9 cellular contexts compared by ENCODE assay signal in the genomic region with DNA sequence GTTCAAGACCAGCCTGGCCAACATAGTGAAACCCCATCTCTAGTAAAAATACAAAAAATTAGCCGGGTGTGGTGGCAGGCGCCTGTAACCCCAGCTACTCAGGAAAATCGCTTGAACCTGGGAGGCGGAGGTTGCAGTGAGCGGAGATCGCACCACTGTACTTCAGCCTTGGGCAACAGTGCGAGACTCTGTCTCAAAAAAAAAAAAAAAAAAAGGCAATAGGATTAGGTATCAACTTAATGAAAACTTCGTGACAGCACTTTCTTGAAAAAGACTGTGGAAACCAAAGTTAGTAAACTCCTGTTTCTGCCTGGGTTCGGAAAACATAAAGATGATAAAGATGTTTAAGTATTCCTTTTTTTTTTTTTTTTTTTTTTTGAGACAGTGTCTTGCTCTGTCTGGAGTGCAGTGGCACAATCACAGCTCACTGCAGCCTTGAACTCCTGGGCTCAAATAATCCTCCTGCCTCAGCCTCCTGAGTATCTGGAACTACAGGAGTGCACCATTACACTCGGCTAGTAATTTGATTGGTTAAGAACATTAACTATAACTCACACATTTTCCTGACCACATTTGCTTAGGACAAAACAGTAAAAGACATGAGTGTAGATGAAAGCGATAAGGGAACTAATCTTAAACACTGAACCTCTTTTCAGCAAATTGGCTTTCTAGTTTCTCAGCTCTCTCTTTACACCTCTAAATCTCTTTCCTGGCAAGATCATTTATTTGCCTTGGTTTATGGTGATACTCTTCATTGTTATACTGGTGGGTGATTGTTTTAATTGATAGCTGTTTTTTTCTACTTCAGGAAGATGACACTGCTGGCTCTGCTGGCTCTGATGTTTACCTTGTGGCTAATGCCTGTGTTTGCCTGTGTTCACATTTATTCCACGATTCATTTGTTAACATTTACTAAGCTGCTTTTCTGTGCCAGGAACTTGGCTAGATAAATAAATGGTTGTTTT. TPM values are rescaled to one million over a fixed set of nuclear protein-coding genes. Genes with fewer than 3 reads are reported as not detected.
A peak's percentile ranks its signal among the peaks of the same experiment; 100 is the strongest.
DNase-seq lines count a peak whose midpoint lies in the region; ATAC-seq and TF ChIP-seq lines count a peak whose summit lies in the region.
"Had no signal": no experiment of that assay in that cellular context is flagged by ENCODE, and none has a peak within 500 bp of the region (broad histone marks: within the 10 kb centered on the region; RNA-seq: fewer than 3 reads in every experiment).

No MANE protein-coding gene starts in this region.

- POLR2A ChIA-PET in activated CD8-positive, alpha-beta T cell treated with anti-CD3 and anti-CD28 coated beads for 36 hours (lab: Charles Lee) = interaction anchor here (0.6 to 1.0 kb wide), 3 partner anchors 9 to 146 kb away, joined by 3 to 4 read pairs (median 3); no protein-coding TSS in a partner anchor
- POLR2A ChIA-PET in SK-N-SH (lab: Yijun Ruan, JAX) = interaction anchor here (1.4 kb wide), 1 partner anchor 16 kb away, joined by 6 read pairs; the partner anchor contains the start of gene HIF1A

- H3K27ac ChIP-seq in DOHH2 (ENCODE audit: low read depth, low read length) (no peak overlapping the region), gastrocnemius medialis (no peak overlapping the region), SK-N-SH (ENCODE audit: low read depth in 2 of 2, low read length in 1 of 2) (peak overlapping the region in 1 of 2 experiments; percentile 7; a peak in 1 of 4 replicates)

- ATAC-seq in activated CD8-positive, alpha-beta T cell treated with anti-CD3 and anti-CD28 coated beads for 36 hours = no peak
- ATAC-seq in gastrocnemius medialis (no peak), GM21367 (IDR thresholded peaks at IDR 0.05; ENCODE audit: unreplicated experiment) (no peak)

- H3K27me3 ChIP-seq in DOHH2 (ENCODE audit: control insufficient read depth, low read length) = no peaks in the 10 kb centered on the region
- H3K27me3 ChIP-seq in gastrocnemius medialis = no peaks in the 10 kb centered on the region
- H3K27me3 ChIP-seq in SK-N-SH (ENCODE audit: insufficient read depth) = no peaks in the 10 kb centered on the region

- H3K4me3 ChIP-seq in DOHH2 (ENCODE audit: low read length) (peak overlapping the region; percentile 17; the same call in 1 of the 2 replicates), gastrocnemius medialis (no peak overlapping the region), SK-N-SH (ENCODE audit: low read depth in 2 of 2, low read length in 1 of 2) (no peak overlapping the region)

- H3K79me2 ChIP-seq in DOHH2 (ENCODE audit: control insufficient read depth, low read length) (peaks cover 96% of the 10 kb centered on the region), SK-N-SH (ENCODE audit: insufficient read depth) (peaks cover 100% of the 10 kb centered on the region)

- no peak for TF ChIP-seq RAD21 in SK-N-SH (IDR thresholded peaks at IDR 0.05; ENCODE audit: low read length)

- TF ChIP-seq EP300 in SK-N-SH (IDR thresholded peaks at IDR 0.05; ENCODE audit: borderline replicate concordance in 1 of 2, low read depth in 1 of 2, low read length in 1 of 2) = no peak

- peak overlapping the region; percentile 11 for H3K4me3 Mint-ChIP-seq in activated CD8-positive, alpha-beta T cell treated with anti-CD3 and anti-CD28 coated beads for 36 hours
- H3K4me3 Mint-ChIP-seq in mesothelial cell of epicardium = no peak overlapping the region

- H3K27ac Mint-ChIP-seq in activated CD8-positive, alpha-beta T cell treated with anti-CD3 and anti-CD28 coated beads for 36 hours = peak overlapping the region; percentile 13
- H3K27ac Mint-ChIP-seq in mesothelial cell of epicardium = peak overlapping the region; percentile 28

- H4K20me1 ChIP-seq in DOHH2 (ENCODE audit: control insufficient read depth, insufficient read depth, low read depth, low read length) = peaks cover 41% of the 10 kb centered on the region
- peaks cover 90% of the 10 kb centered on the region for H4K20me1 ChIP-seq in SK-N-SH (ENCODE audit: insufficient read depth)

- intact Hi-C loops in activated CD8-positive, alpha-beta T cell treated with anti-CD3 and anti-CD28 coated beads for 36 hours (cut with micrococcal nuclease) = no loop called here
- intact Hi-C loops in gastrocnemius medialis (cut with DNase I; ENCODE audit: low total_unique reads) = no loop called here

- H3K4me2 ChIP-seq in DOHH2 (ENCODE audit: low read length) (peak overlapping the region; percentile 44), SK-N-SH (no peak overlapping the region)

- peaks cover 84% of the 10 kb centered on the region for H3K4me1 Mint-ChIP-seq in activated CD8-positive, alpha-beta T cell treated with anti-CD3 and anti-CD28 coated beads for 36 hours (ENCODE audit: low read depth)
- H3K4me1 Mint-ChIP-seq in mesothelial cell of epicardium = peaks cover 26% of the 10 kb centered on the region

- H3K27me3 Mint-ChIP-seq in activated CD8-positive, alpha-beta T cell treated with anti-CD3 and anti-CD28 coated beads for 36 hours = no peaks in the 10 kb centered on the region
- H3K27me3 Mint-ChIP-seq in mesothelial cell of epicardium (ENCODE audit: low read depth) = no peaks in the 10 kb centered on the region

- no peaks in the 10 kb centered on the region for H3K9me2 ChIP-seq in DOHH2 (replicated peaks; ENCODE audit: control insufficient read depth, low read length)
- no peaks in the 10 kb centered on the region for H3K9me2 ChIP-seq in SK-N-SH

- peaks cover 15% of the 10 kb centered on the region for H3F3A ChIP-seq in DOHH2 (ENCODE audit: control insufficient read depth, insufficient read depth)
- peaks cover 8% of the 10 kb centered on the region for H3F3A ChIP-seq in SK-N-SH (replicated peaks; ENCODE audit: insufficient read depth)

- no peak for TF ChIP-seq CTCF in DOHH2 (IDR thresholded peaks at IDR 0.05; ENCODE audit: low read depth, low read length, poor library complexity, severe bottlenecking)
- TF ChIP-seq CTCF in activated CD8-positive, alpha-beta T cell treated with anti-CD3 and anti-CD28 coated beads for 36 hours (IDR thresholded peaks at IDR 0.05) = no peak
- TF ChIP-seq CTCF in mesothelial cell of epicardium (IDR thresholded peaks at IDR 0.05; ENCODE audit: unreplicated experiment) = no peak
- no peak for TF ChIP-seq CTCF in gastrocnemius medialis (IDR thresholded peaks at IDR 0.05 in 4 of 5, conservative IDR thresholded peaks at IDR 0.05 in 1 of 5)
- TF ChIP-seq CTCF in SK-N-SH (IDR thresholded peaks at IDR 0.05) = no peak

- in situ Hi-C loops in gastrocnemius medialis (cut with MboI; ENCODE audit: low sequenced_read_pairs in 4 of 4) = no loop called here

- H3K36me3 ChIP-seq in DOHH2 (ENCODE audit: control insufficient read depth, low read length) = peaks cover 25% of the 10 kb centered on the region
- H3K36me3 ChIP-seq in gastrocnemius medialis = no peaks in the 10 kb centered on the region
- no peaks in the 10 kb centered on the region for H3K36me3 ChIP-seq in SK-N-SH (replicated peaks in 1 of 2; ENCODE audit: control insufficient read depth in 1 of 2, insufficient read depth in 2 of 2, low read length in 1 of 2)

- H2AFZ ChIP-seq in SK-N-SH (ENCODE audit: low read depth) = no peak overlapping the region

- TF ChIP-seq POLR2A in gastrocnemius medialis (IDR thresholded peaks at IDR 0.05) = no peak

- CTCF ChIA-PET in activated CD8-positive, alpha-beta T cell treated with anti-CD3 and anti-CD28 coated beads for 36 hours (lab: Charles Lee) = interaction anchor here (1.2 kb wide), 1 partner anchor 10 kb away, joined by 3 read pairs; no protein-coding TSS in a partner anchor
- CTCF ChIA-PET in SK-N-SH (lab: Yijun Ruan, JAX) = interaction anchor here (0.7 to 1.4 kb wide), 2 partner anchors 131 to 236 kb away, joined by 3 to 5 read pairs; no protein-coding TSS in a partner anchor

- H3K4me1 ChIP-seq in DOHH2 (ENCODE audit: control insufficient read depth, low read length) = peaks cover 88% of the 10 kb centered on the region
- H3K4me1 ChIP-seq in gastrocnemius medialis = peaks cover 12 to 13% of the 10 kb centered on the region in 2 donors
- peaks cover 9 to 18% of the 10 kb centered on the region in 2 experiments; a peak in 3 of 4 replicates for H3K4me1 ChIP-seq in SK-N-SH (ENCODE audit: control insufficient read depth in 1 of 2, insufficient read depth in 2 of 2, low read depth in 1 of 2, low read length in 1 of 2)

- DNase-seq in M059J (ENCODE audit: low read depth) (peak; percentile 46), mesothelial cell of epicardium (ENCODE audit: low spot score in 2 of 2, unreplicated experiment in 2 of 2) (no peak), iPS-NIHi7 (ENCODE audit: extremely low spot score) (no peak), gastrocnemius medialis (no peak), SK-N-SH (no peak)
- DNase-seq in activated CD8-positive, alpha-beta T cell treated with anti-CD3 and anti-CD28 coated beads for 36 hours = no peak
- DNase-seq: NCI-H82 had no signal

- peaks cover 32% of the 10 kb centered on the region for H3K36me3 Mint-ChIP-seq in activated CD8-positive, alpha-beta T cell treated with anti-CD3 and anti-CD28 coated beads for 36 hours (ENCODE audit: low read depth)
- peaks cover 2% of the 10 kb centered on the region for H3K36me3 Mint-ChIP-seq in mesothelial cell of epicardium

- H3K9me3 ChIP-seq in DOHH2 (ENCODE audit: control insufficient read depth, insufficient read depth, low read length) = peaks cover 9% of the 10 kb centered on the region; the same call in 1 of the 2 replicates
- H3K9me3 ChIP-seq in gastrocnemius medialis = no peaks in the 10 kb centered on the region
- H3K9me3 ChIP-seq in SK-N-SH = no peaks in the 10 kb centered on the region

- peaks cover 5% of the 10 kb centered on the region for H3K9me3 Mint-ChIP-seq in activated CD8-positive, alpha-beta T cell treated with anti-CD3 and anti-CD28 coated beads for 36 hours
- no peaks in the 10 kb centered on the region for H3K9me3 Mint-ChIP-seq in mesothelial cell of epicardium

- WGBS in SK-N-SH (ENCODE audit: low lambda C conversion rate) = 76% methylated on average over 12 of the region's 12 CpGs

- H3K9ac ChIP-seq in SK-N-SH = no peak overlapping the region

TF ChIP-seq in SK-N-SH, 30 proteins besides CTCF, POLR2A, EP300 and RAD21 (continues in another document):
- TF ChIP-seq GATA2 (CRISPR knock-in tag; IDR thresholded peaks at IDR 0.05) = no peak

RNA-seq across cellular contexts. Expression of gene HIF1A, which starts 15.8 kb away (rescaled TPM):
- total RNA-seq in M059J (2014; rRNA removed; shearing (Covaris generic)) = 301 and 404 TPM in 2 replicates
- total RNA-seq in activated CD8-positive, alpha-beta T cell treated with anti-CD3 and anti-CD28 coated beads for 36 hours = 100 to 1,000 TPM; 133 to 140 TPM
- total RNA-seq in mesothelial cell of epicardium (124 to 133 TPM (median 126 TPM) in 3 replicates), gastrocnemius medialis (10 to 100 TPM; 18.2 to 30.7 (median 23.6) TPM)
- 18.9 and 20.8 TPM in 2 replicates for polyA plus RNA-seq in SK-N-SH (2012; rRNA removed)
- polyA plus RNA-seq in SK-N-SH (2012; cell fraction: cytosol; rRNA removed) = 27.2 and 37.6 TPM in 2 replicates
- 23.5 and 50.4 TPM in 2 replicates for polyA plus RNA-seq in SK-N-SH (2012; cell fraction: nucleus; rRNA removed)

RNA-seq across cellular contexts. Expression of gene SNAPC1, which starts 51.1 kb away (rescaled TPM):
- total RNA-seq in M059J (2014; rRNA removed; shearing (Covaris generic)) = 16.9 and 23.4 TPM in 2 replicates
- 10 to 100 TPM; 11.4 to 11.6 TPM for total RNA-seq in activated CD8-positive, alpha-beta T cell treated with anti-CD3 and anti-CD28 coated beads for 36 hours
- total RNA-seq in mesothelial cell of epicardium = 6.2 to 6.6 TPM (median 6.6 TPM) in 3 replicates
- total RNA-seq in gastrocnemius medialis = 1 to 10 TPM; 2.0 to 3.7 (median 3.0) TPM
- 3.4 and 4.6 TPM in 2 replicates for polyA plus RNA-seq in SK-N-SH (2012; rRNA removed)
- 6.0 and 9.5 TPM in 2 replicates for polyA plus RNA-seq in SK-N-SH (2012; cell fraction: cytosol; rRNA removed)
- polyA plus RNA-seq in SK-N-SH (2012; cell fraction: nucleus; rRNA removed) = 1.2 and 2.4 TPM in 2 replicates
